1 cellular context compared by ENCODE assay signal in the genomic region with DNA sequence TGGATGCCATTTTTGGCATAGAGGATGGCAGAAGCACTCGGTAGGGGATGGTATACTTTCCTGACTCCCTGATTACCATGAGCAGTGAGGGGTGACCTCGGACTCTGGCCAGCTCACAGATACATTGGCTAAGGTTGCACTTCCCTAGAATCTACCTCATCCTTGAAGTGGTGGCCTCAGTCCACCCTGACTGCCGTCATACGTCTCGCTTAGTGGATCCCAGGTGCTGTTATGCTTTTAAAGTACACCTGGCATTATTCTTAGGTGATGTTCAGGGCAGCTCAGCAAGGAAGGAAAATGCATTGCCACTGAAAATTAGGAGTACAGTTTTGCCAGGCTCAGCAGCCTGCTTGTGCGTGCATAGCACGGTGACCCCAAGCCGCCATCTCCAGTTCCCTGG.
TF ChIP-seq lines count a peak whose summit lies in the region.

No MANE protein-coding gene starts in this region.

TF ChIP-seq in H1, 55 proteins besides CTCF, POLR2A, EP300 and RAD21 (continued from another document):
- TF ChIP-seq, protein P1, sequence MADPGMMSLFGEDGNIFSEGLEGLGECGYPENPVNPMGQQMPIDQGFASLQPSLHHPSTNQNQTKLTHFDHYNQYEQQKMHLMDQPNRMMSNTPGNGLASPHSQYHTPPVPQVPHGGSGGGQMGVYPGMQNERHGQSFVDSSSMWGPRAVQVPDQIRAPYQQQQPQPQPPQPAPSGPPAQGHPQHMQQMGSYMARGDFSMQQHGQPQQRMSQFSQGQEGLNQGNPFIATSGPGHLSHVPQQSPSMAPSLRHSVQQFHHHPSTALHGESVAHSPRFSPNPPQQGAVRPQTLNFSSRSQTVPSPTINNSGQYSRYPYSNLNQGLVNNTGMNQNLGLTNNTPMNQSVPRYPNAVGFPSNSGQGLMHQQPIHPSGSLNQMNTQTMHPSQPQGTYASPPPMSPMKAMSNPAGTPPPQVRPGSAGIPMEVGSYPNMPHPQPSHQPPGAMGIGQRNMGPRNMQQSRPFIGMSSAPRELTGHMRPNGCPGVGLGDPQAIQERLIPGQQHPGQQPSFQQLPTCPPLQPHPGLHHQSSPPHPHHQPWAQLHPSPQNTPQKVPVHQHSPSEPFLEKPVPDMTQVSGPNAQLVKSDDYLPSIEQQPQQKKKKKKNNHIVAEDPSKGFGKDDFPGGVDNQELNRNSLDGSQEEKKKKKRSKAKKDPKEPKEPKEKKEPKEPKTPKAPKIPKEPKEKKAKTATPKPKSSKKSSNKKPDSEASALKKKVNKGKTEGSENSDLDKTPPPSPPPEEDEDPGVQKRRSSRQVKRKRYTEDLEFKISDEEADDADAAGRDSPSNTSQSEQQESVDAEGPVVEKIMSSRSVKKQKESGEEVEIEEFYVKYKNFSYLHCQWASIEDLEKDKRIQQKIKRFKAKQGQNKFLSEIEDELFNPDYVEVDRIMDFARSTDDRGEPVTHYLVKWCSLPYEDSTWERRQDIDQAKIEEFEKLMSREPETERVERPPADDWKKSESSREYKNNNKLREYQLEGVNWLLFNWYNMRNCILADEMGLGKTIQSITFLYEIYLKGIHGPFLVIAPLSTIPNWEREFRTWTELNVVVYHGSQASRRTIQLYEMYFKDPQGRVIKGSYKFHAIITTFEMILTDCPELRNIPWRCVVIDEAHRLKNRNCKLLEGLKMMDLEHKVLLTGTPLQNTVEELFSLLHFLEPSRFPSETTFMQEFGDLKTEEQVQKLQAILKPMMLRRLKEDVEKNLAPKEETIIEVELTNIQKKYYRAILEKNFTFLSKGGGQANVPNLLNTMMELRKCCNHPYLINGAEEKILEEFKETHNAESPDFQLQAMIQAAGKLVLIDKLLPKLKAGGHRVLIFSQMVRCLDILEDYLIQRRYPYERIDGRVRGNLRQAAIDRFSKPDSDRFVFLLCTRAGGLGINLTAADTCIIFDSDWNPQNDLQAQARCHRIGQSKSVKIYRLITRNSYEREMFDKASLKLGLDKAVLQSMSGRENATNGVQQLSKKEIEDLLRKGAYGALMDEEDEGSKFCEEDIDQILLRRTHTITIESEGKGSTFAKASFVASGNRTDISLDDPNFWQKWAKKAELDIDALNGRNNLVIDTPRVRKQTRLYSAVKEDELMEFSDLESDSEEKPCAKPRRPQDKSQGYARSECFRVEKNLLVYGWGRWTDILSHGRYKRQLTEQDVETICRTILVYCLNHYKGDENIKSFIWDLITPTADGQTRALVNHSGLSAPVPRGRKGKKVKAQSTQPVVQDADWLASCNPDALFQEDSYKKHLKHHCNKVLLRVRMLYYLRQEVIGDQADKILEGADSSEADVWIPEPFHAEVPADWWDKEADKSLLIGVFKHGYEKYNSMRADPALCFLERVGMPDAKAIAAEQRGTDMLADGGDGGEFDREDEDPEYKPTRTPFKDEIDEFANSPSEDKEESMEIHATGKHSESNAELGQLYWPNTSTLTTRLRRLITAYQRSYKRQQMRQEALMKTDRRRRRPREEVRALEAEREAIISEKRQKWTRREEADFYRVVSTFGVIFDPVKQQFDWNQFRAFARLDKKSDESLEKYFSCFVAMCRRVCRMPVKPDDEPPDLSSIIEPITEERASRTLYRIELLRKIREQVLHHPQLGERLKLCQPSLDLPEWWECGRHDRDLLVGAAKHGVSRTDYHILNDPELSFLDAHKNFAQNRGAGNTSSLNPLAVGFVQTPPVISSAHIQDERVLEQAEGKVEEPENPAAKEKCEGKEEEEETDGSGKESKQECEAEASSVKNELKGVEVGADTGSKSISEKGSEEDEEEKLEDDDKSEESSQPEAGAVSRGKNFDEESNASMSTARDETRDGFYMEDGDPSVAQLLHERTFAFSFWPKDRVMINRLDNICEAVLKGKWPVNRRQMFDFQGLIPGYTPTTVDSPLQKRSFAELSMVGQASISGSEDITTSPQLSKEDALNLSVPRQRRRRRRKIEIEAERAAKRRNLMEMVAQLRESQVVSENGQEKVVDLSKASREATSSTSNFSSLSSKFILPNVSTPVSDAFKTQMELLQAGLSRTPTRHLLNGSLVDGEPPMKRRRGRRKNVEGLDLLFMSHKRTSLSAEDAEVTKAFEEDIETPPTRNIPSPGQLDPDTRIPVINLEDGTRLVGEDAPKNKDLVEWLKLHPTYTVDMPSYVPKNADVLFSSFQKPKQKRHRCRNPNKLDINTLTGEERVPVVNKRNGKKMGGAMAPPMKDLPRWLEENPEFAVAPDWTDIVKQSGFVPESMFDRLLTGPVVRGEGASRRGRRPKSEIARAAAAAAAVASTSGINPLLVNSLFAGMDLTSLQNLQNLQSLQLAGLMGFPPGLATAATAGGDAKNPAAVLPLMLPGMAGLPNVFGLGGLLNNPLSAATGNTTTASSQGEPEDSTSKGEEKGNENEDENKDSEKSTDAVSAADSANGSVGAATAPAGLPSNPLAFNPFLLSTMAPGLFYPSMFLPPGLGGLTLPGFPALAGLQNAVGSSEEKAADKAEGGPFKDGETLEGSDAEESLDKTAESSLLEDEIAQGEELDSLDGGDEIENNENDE (IDR thresholded peaks at IDR 0.05; ENCODE audit: insufficient replicate concordance, low read length), result no peak
- TF ChIP-seq MAFK (IDR thresholded peaks at IDR 0.05; ENCODE audit: low read depth, low read length), result no peak
- no peak for TF ChIP-seq HDAC6 (IDR thresholded peaks at IDR 0.05; ENCODE audit: low read depth, low read length)
- no peak for TF ChIP-seq POLR2AphosphoS5 (IDR thresholded peaks at IDR 0.05; ENCODE audit: low read depth, low read length)
